37 cellular contexts compared by ENCODE assay signal in genomic region chr1:244219802-244220201, GRCh38.
"Had no signal": no experiment of that assay in that cellular context is flagged by ENCODE, and none has a peak within 500 bp of the region (broad histone marks: within the 10 kb centered on the region; RNA-seq: fewer than 3 reads in every experiment).

No MANE protein-coding gene starts in this region.

- H3K9me3 Mint-ChIP-seq: activated B cell treated with CpG ODN at 0.5 μM for 24 hours; activated CD4-positive, alpha-beta memory T cell treated with anti-CD3 and anti-CD28 coated beads, Interleukin-2, amount 10 ng/mL, durations not matched to agents 7 days and 5 days; activated CD4-positive, alpha-beta T cell treated with anti-CD3 and anti-CD28 coated beads, Interleukin-2, amount 10 ng/mL, durations not matched to agents 24 days and 14 days; activated naive CD4-positive, alpha-beta T cell treated with anti-CD3 and anti-CD28 coated beads, Interleukin-2, amount 10 ng/mL, durations not matched to agents 7 days and 5 days; activated naive CD4-positive, alpha-beta T cell treated with anti-CD3 and anti-CD28 coated beads, Interleukin-2, amount 50 U/mL, for 24 hours; activated naive CD8-positive, alpha-beta T cell treated with anti-CD3 and anti-CD28 coated beads, Interleukin-2, amount 10 ng/mL, durations not matched to agents 7 days and 5 days; activated naive CD8-positive, alpha-beta T cell treated with anti-CD3 and anti-CD28 coated beads, Interleukin-2, amount 50 U/mL, for 24 hours; activated T-cell treated with anti-CD3 and anti-CD28 coated beads, Interleukin-2, amount 50 U/mL, for 24 hours; activated T-helper 2 cell treated with anti-CD3 and anti-CD28 coated beads, Interferon-gamma antibody, Interleukin-2, Interleukin-4, amounts not matched to agents 10 μg/mL and 5 μg/mL and 100 μg/mL, durations not matched to agents 14 hours and 24 hours and 36 hours; central memory CD8-positive, alpha-beta T cell; T-helper 1 cell treated with Interleukin-12 subunit alpha and Interleukin-12 subunit beta and Interleukin-4 antibody, amounts not matched to agents 30 μg/mL and 1 μg/mL, for 36 hours; T-helper 2 cell treated with Interferon-gamma antibody and Interleukin-4, amounts not matched to agents 5 μg/mL and 100 μg/mL, for 36 hours had no signal

- H3K4me3 Mint-ChIP-seq: activated B cell treated with CpG ODN at 0.5 μM for 24 hours; activated CD4-positive, alpha-beta memory T cell treated with anti-CD3 and anti-CD28 coated beads, Interleukin-2, amount 10 ng/mL, durations not matched to agents 7 days and 5 days; activated CD4-positive, alpha-beta T cell treated with anti-CD3 and anti-CD28 coated beads, Interleukin-2, amount 10 ng/mL, durations not matched to agents 24 days and 14 days; activated CD8-positive, alpha-beta memory T cell treated with anti-CD3 and anti-CD28 coated beads, Interleukin-2, amount 10 ng/mL, durations not matched to agents 7 days and 5 days; activated CD8-positive, alpha-beta T cell treated with anti-CD3 and anti-CD28 coated beads, Interleukin-2, amount 10 ng/mL, durations not matched to agents 7 days and 5 days; activated naive CD4-positive, alpha-beta T cell treated with anti-CD3 and anti-CD28 coated beads, Interleukin-2, amount 10 ng/mL, durations not matched to agents 7 days and 5 days; activated naive CD4-positive, alpha-beta T cell treated with anti-CD3 and anti-CD28 coated beads, Interleukin-2, amount 50 U/mL, for 24 hours; activated naive CD8-positive, alpha-beta T cell; activated naive CD8-positive, alpha-beta T cell treated with anti-CD3 and anti-CD28 coated beads, Interleukin-2, amount 10 ng/mL, durations not matched to agents 7 days and 5 days; activated naive CD8-positive, alpha-beta T cell treated with anti-CD3 and anti-CD28 coated beads, Interleukin-2, amount 50 U/mL, for 24 hours; activated T-cell treated with anti-CD3 and anti-CD28 coated beads, Interleukin-2, amount 50 U/mL, for 24 hours; brain; central memory CD8-positive, alpha-beta T cell; T-helper 1 cell treated with Interleukin-12 subunit alpha and Interleukin-12 subunit beta and Interleukin-4 antibody, amounts not matched to agents 30 μg/mL and 1 μg/mL, for 36 hours; T-helper 2 cell treated with Interferon-gamma antibody and Interleukin-4, amounts not matched to agents 5 μg/mL and 100 μg/mL, for 36 hours had no signal

- FAIRE-seq: bronchial epithelial cell, TTC549 had no signal

- H3K4me1 Mint-ChIP-seq: activated CD4-positive, alpha-beta memory T cell treated with anti-CD3 and anti-CD28 coated beads, Interleukin-2, amount 10 ng/mL, durations not matched to agents 7 days and 5 days; activated CD4-positive, alpha-beta T cell treated with anti-CD3 and anti-CD28 coated beads, Interleukin-2, amount 10 ng/mL, durations not matched to agents 24 days and 14 days; activated CD8-positive, alpha-beta memory T cell treated with anti-CD3 and anti-CD28 coated beads, Interleukin-2, amount 10 ng/mL, durations not matched to agents 7 days and 5 days; activated naive CD4-positive, alpha-beta T cell treated with anti-CD3 and anti-CD28 coated beads, Interleukin-2, amount 10 ng/mL, durations not matched to agents 7 days and 5 days; activated naive CD4-positive, alpha-beta T cell treated with anti-CD3 and anti-CD28 coated beads, Interleukin-2, amount 50 U/mL, for 24 hours; activated naive CD8-positive, alpha-beta T cell treated with anti-CD3 and anti-CD28 coated beads, Interleukin-2, amount 50 U/mL, for 24 hours; central memory CD8-positive, alpha-beta T cell had no signal

- H3K36me3 Mint-ChIP-seq: activated CD8-positive, alpha-beta memory T cell treated with anti-CD3 and anti-CD28 coated beads, Interleukin-2, amount 10 ng/mL, durations not matched to agents 7 days and 5 days; activated naive CD4-positive, alpha-beta T cell treated with anti-CD3 and anti-CD28 coated beads, Interleukin-2, amount 10 ng/mL, durations not matched to agents 7 days and 5 days; activated naive CD4-positive, alpha-beta T cell treated with anti-CD3 and anti-CD28 coated beads, Interleukin-2, amount 50 U/mL, for 24 hours; activated naive CD8-positive, alpha-beta T cell; activated naive CD8-positive, alpha-beta T cell treated with anti-CD3 and anti-CD28 coated beads, Interleukin-2, amount 10 ng/mL, durations not matched to agents 7 days and 5 days; brain had no signal

- H3K27me3 ChIP-seq: ascending aorta, cardiac muscle cell had no signal

- H3K27ac Mint-ChIP-seq: activated B cell treated with CpG ODN at 0.5 μM for 24 hours; activated CD4-positive, alpha-beta memory T cell treated with anti-CD3 and anti-CD28 coated beads, Interleukin-2, amount 10 ng/mL, durations not matched to agents 7 days and 5 days; activated CD4-positive, alpha-beta T cell treated with anti-CD3 and anti-CD28 coated beads, Interleukin-2, amount 10 ng/mL, durations not matched to agents 24 days and 14 days; activated CD8-positive, alpha-beta memory T cell treated with anti-CD3 and anti-CD28 coated beads, Interleukin-2, amount 10 ng/mL, durations not matched to agents 7 days and 5 days; activated CD8-positive, alpha-beta T cell treated with anti-CD3 and anti-CD28 coated beads, Interleukin-2, amount 10 ng/mL, durations not matched to agents 7 days and 5 days; activated naive CD4-positive, alpha-beta T cell treated with anti-CD3 and anti-CD28 coated beads, Interleukin-2, amount 10 ng/mL, durations not matched to agents 7 days and 5 days; activated naive CD4-positive, alpha-beta T cell treated with anti-CD3 and anti-CD28 coated beads, Interleukin-2, amount 50 U/mL, for 24 hours; activated naive CD8-positive, alpha-beta T cell; activated naive CD8-positive, alpha-beta T cell treated with anti-CD3 and anti-CD28 coated beads, Interleukin-2, amount 10 ng/mL, durations not matched to agents 7 days and 5 days; activated naive CD8-positive, alpha-beta T cell treated with anti-CD3 and anti-CD28 coated beads, Interleukin-2, amount 50 U/mL, for 24 hours; activated T-cell treated with anti-CD3 and anti-CD28 coated beads, Interleukin-2, amount 50 U/mL, for 24 hours; activated T-helper 2 cell treated with anti-CD3 and anti-CD28 coated beads, Interferon-gamma antibody, Interleukin-2, Interleukin-4, amounts not matched to agents 10 μg/mL and 5 μg/mL and 100 μg/mL, durations not matched to agents 14 hours and 24 hours and 36 hours; brain; T-helper 1 cell treated with Interleukin-12 subunit alpha and Interleukin-12 subunit beta and Interleukin-4 antibody, amounts not matched to agents 30 μg/mL and 1 μg/mL, for 36 hours; T-helper 2 cell treated with Interferon-gamma antibody and Interleukin-4, amounts not matched to agents 5 μg/mL and 100 μg/mL, for 36 hours had no signal

- H3K36me3 ChIP-seq: ascending aorta, cardiac muscle cell had no signal

- H3K27ac ChIP-seq: ascending aorta, cardiac muscle cell, VCaP had no signal

- H3K9me3 ChIP-seq: ascending aorta had no signal

- H3K4me3 ChIP-seq: ascending aorta, cardiac muscle cell had no signal

- H3K4me1 ChIP-seq: ascending aorta had no signal

- DNase-seq: activated B cell treated with CpG ODN at 0.5 μM for 24 hours; activated CD4-positive, alpha-beta memory T cell treated with anti-CD3 and anti-CD28 coated beads, Interleukin-2, amount 10 ng/mL, durations not matched to agents 7 days and 5 days; activated CD4-positive, alpha-beta T cell treated with anti-CD3 and anti-CD28 coated beads for 4 hours; activated CD4-positive, alpha-beta T cell treated with anti-CD3 and anti-CD28 coated beads, Interleukin-2, amount 10 ng/mL, durations not matched to agents 24 days and 14 days; activated CD4-positive, alpha-beta T cell treated with anti-CD3 and anti-CD28 coated beads, Interleukin-2, amount 50 U/mL, for 48 hours; activated CD4-positive, CD25-positive, alpha-beta regulatory T cell treated with anti-CD3 and anti-CD28 coated beads, Interleukin-2, amount 50 U/mL, for 72 hours; activated CD8-positive, alpha-beta memory T cell treated with anti-CD3 and anti-CD28 coated beads for 24 hours; activated CD8-positive, alpha-beta memory T cell treated with anti-CD3 and anti-CD28 coated beads, Interleukin-2, amount 10 ng/mL, durations not matched to agents 7 days and 5 days; activated CD8-positive, alpha-beta memory T cell treated with anti-CD3 and anti-CD28 coated beads, Interleukin-2, amount 50 U/mL, for 48 hours; activated CD8-positive, alpha-beta T cell treated with anti-CD3 and anti-CD28 coated beads, Interleukin-2, amount 10 ng/mL, durations not matched to agents 7 days and 5 days; activated effector memory CD4-positive, alpha-beta T cell treated with Interleukin-2 at 50 U/mL for 16 hours; activated gamma-delta T cell; activated naive CD4-positive, alpha-beta T cell treated with anti-CD3 and anti-CD28 coated beads, Interleukin-2, amount 10 ng/mL, durations not matched to agents 7 days and 5 days; activated naive CD4-positive, alpha-beta T cell treated with Interleukin-2 at 50 U/mL for 16 hours; activated naive CD8-positive, alpha-beta T cell treated with anti-CD3 and anti-CD28 coated beads, Interleukin-2, amount 10 ng/mL, durations not matched to agents 7 days and 5 days; activated naive CD8-positive, alpha-beta T cell treated with anti-CD3 and anti-CD28 coated beads, Interleukin-2, amount 50 U/mL, for 24 hours; activated T-cell treated with anti-CD3 and anti-CD28 coated beads, Interleukin-2, amount 50 U/mL, for 24 hours; activated T-cell treated with anti-CD3 and anti-CD28 coated beads, Interleukin-2, amount 50 U/mL, for 48 hours; amygdala; anterior cingulate cortex; caudate nucleus; cerebellar nuclear complex; T-helper 1 cell; T-helper 2 cell; T-helper 9 cell had no signal

- ATAC-seq: activated CD8-positive, alpha-beta memory T cell treated with anti-CD3 and anti-CD28 coated beads, Interleukin-2, amount 10 ng/mL, durations not matched to agents 7 days and 5 days; activated CD8-positive, alpha-beta T cell treated with anti-CD3 and anti-CD28 coated beads, Interleukin-2, amount 10 ng/mL, durations not matched to agents 7 days and 5 days; activated naive CD8-positive, alpha-beta T cell treated with anti-CD3 and anti-CD28 coated beads, Interleukin-2, amount 50 U/mL, for 24 hours had no signal

- H3K27me3 Mint-ChIP-seq: activated CD8-positive, alpha-beta memory T cell treated with anti-CD3 and anti-CD28 coated beads, Interleukin-2, amount 10 ng/mL, durations not matched to agents 7 days and 5 days; activated naive CD4-positive, alpha-beta T cell treated with anti-CD3 and anti-CD28 coated beads, Interleukin-2, amount 50 U/mL, for 24 hours; activated naive CD8-positive, alpha-beta T cell; activated T-cell treated with anti-CD3 and anti-CD28 coated beads, Interleukin-2, amount 50 U/mL, for 24 hours had no signal
